ENCODE assay signal across 8 cellular contexts in the genomic region with DNA sequence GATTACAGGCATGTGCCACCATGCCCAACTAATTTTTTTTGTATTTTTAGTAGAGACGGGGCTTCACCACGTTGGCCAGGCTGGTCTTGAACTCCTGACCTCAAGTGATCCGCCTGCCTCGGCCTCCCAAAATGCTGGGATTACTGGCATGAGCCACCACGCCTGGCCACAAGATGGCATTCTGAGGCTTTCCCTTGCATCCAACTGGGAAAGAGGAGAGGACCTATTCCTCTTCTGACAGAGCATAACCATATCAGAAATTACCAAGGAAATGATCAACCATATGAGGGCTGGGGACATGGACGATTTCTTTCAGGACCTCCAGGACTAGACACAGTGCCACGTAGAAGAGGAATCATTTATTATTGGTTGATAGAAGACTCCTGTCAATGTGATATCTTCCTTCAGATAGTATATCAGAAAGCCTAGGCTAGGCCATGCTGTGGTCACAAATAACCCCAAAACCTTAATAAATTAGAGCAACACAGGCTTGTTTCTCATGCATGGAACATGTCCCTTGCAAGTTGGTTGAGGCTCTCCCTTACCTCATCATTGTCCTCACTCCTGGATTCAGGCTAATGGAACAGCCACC.
A peak's percentile ranks its signal among the peaks of the same experiment; 100 is the strongest.
DNase-seq lines count a peak whose midpoint lies in the region; ATAC-seq and TF ChIP-seq lines count a peak whose summit lies in the region.

No MANE protein-coding gene starts in this region.

- no peak for TF ChIP-seq POLR2A in transverse colon (IDR thresholded peaks at IDR 0.05)

- peak; percentile 51 to 80 (median 61) for TF ChIP-seq CTCF in transverse colon (IDR thresholded peaks at IDR 0.05)

- intact Hi-C loops in left ventricle myocardium superior (cut with micrococcal nuclease), result loop anchor here (5.0 kb wide), 1 partner anchor 191 kb away; no protein-coding TSS in a partner anchor
- intact Hi-C loops in transverse colon (cut with DNase I; ENCODE audit: low total_unique reads), result loop anchor here (1.0 kb wide), 1 partner anchor 189 kb away; no protein-coding TSS in a partner anchor

- DNase-seq in NCI-H2081 (lab: John Stamatoyannopoulos, UW) (peak; percentile 27 to 45), NCI-H2081 treated with DMSO at 0.1 percent for 48 hours (lab: John Stamatoyannopoulos, UW) (no peak), UCSD-AML1 (lab: John Stamatoyannopoulos, UW; ENCODE audit: unreplicated experiment) (peak; percentile 10), left ventricle myocardium superior (peak; percentile 66), transverse colon (peak; percentile 55), NOMO-1 treated with DMSO at 0.1 percent for 48 hours (lab: John Stamatoyannopoulos, UW; ENCODE audit: unreplicated experiment) (no peak), SIG-M5 (lab: John Stamatoyannopoulos, UW) (no peak)
- DNase-seq in activated T-cell treated with anti-CD3 and anti-CD28 coated beads, Interleukin-2, amount 50 U/mL, for 1 hour, result no peak

- no peaks in the 10 kb centered on the region for H3K9me3 ChIP-seq in transverse colon

- H3K27me3 ChIP-seq in transverse colon, result no peaks in the 10 kb centered on the region

- 49 to 50% methylated on average over 2 to 7 of the region's 7 CpGs for WGBS in transverse colon (ENCODE audit: low coverage in 1 of 2), 2 donors

- peaks cover 0 to 7% (median 3%) of the 10 kb centered on the region in 4 donors for H3K4me1 ChIP-seq in transverse colon

- TF ChIP-seq EP300 in transverse colon (IDR thresholded peaks at IDR 0.05; ENCODE audit: low read depth), result no peak

- in situ Hi-C loops in transverse colon (cut with MboI; ENCODE audit: low pct_ligation_motif_present in 1 of 4, low pct_unique_long_range_greater_than_20kb in 1 of 4, low sequenced_read_pairs in 3 of 4), result loop anchor here in 3 of 4 donors (5.0 to 25.0 kb wide), 3 partner anchors 186 to 396 kb away; no protein-coding TSS in a partner anchor

- no peaks in the 10 kb centered on the region for H3K36me3 ChIP-seq in transverse colon

- no peak overlapping the region for H3K4me3 ChIP-seq in transverse colon

- no peak overlapping the region for H3K27ac ChIP-seq in transverse colon

- ATAC-seq in left ventricle myocardium superior, result peak; percentile 82

Comparison
In these comparisons a context has a peak if more than half of its experiments do, and no peak if none do; other contexts are left out.
1. DNase-seq: peak in NCI-H2081 (2 of 2), UCSD-AML1 (single experiment), left ventricle myocardium superior (single experiment) and transverse colon (single experiment); none in NCI-H2081 treated with DMSO at 0.1 percent for 48 hours (single experiment), NOMO-1 treated with DMSO at 0.1 percent for 48 hours (single experiment), activated T-cell treated with anti-CD3 and anti-CD28 coated beads, Interleukin-2, amount 50 U/mL, for 1 hour (single experiment) and SIG-M5 (single experiment).